ENCODE assay signal across 8 cellular contexts in the genomic region with DNA sequence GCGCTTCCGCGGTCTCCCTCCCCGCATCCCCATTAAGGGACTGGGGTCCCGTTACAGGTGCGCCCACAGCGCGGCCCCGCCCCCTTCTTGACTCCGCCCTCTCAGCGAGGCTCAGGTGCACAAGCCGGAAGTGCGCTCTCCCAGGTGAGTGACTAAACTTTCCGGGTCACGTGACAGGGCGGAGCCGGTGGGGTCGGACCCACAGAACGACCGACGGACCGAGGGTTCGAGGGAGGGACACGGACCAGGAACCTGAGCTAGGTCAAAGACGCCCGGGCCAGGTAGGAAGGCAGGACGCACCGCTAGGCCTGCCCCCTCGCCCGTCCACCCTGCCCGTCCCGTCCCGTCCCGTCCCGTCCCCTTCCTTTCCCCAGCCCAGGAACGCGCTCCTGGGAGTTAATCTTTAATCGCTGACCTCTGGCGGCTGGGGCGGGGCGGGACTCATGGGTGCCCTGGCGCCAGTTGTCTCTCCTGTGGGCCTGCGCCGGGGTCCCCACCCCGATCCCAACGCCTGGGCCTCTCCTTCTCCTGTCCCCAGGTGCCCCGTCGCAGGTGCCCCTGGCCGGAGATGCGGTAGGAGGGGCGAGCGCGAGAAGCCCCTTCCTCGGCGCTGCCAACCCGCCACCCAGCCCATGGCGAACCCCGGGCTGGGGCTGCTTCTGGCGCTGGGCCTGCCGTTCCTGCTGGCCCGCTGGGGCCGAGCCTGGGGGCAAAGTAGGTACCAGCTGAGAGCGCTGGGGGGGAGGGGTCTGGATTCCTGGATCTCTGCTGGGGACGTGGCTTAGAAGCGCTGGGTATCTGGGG. TPM values are rescaled to one million over a fixed set of nuclear protein-coding genes. Genes with fewer than 3 reads are reported as not detected.
A peak's percentile ranks its signal among the peaks of the same experiment; 100 is the strongest.
DNase-seq lines count a peak whose midpoint lies in the region; ATAC-seq, FAIRE-seq and TF ChIP-seq lines count a peak whose summit lies in the region.

A gene with protein sequence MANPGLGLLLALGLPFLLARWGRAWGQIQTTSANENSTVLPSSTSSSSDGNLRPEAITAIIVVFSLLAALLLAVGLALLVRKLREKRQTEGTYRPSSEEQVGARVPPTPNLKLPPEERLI (plus strand): TSS at position 202 of the 804 bp plus-strand sequence. CDS start 431 bp downstream, at position 633.

- H3K9me3 ChIP-seq in lower lobe of right lung, result no peaks in the 10 kb centered on the region

- no peaks in the 10 kb centered on the region for H3K9me3 Mint-ChIP-seq in activated naive CD4-positive, alpha-beta T cell treated with anti-CD3 and anti-CD28 coated beads, Interleukin-2, amount 50 U/mL, for 72 hours

- ATAC-seq in activated naive CD4-positive, alpha-beta T cell treated with anti-CD3 and anti-CD28 coated beads, Interleukin-2, amount 50 U/mL, for 72 hours, result no peak
- ATAC-seq in lower lobe of right lung, result peak; percentile 71 to 73
- no peak for ATAC-seq in HG03521 (IDR thresholded peaks at IDR 0.05; ENCODE audit: unreplicated experiment)
- ATAC-seq in HG03135 (IDR thresholded peaks at IDR 0.05; ENCODE audit: unreplicated experiment), result no peak

- peaks cover 0 to 12% of the 10 kb centered on the region in 2 donors for H3K36me3 Mint-ChIP-seq in activated naive CD4-positive, alpha-beta T cell treated with anti-CD3 and anti-CD28 coated beads, Interleukin-2, amount 50 U/mL, for 72 hours

- TF ChIP-seq CTCF in lower lobe of right lung (IDR thresholded peaks at IDR 0.05), result no peak

- peak within 1 kb of the TSS; percentile 59 for H3K4me3 ChIP-seq in lower lobe of right lung

- H3K36me3 ChIP-seq in lower lobe of right lung, result peaks cover 16% of the 10 kb centered on the region

- H3K4me1 ChIP-seq in lower lobe of right lung, result peaks cover 7% of the 10 kb centered on the region

- H3K27ac Mint-ChIP-seq in activated naive CD4-positive, alpha-beta T cell treated with anti-CD3 and anti-CD28 coated beads, Interleukin-2, amount 50 U/mL, for 72 hours, result peak within 1 kb of the TSS in 1 of 2 donors; percentile 85

- peaks cover 14% of the 10 kb centered on the region for H3K27me3 ChIP-seq in lower lobe of right lung (ENCODE audit: low read depth)

- DNase-seq in activated naive CD4-positive, alpha-beta T cell treated with Interleukin-2 at 50 U/mL for 16 hours, result peak; percentile 37
- DNase-seq in activated naive CD4-positive, alpha-beta T cell treated with anti-CD3 and anti-CD28 coated beads, Interleukin-2, amount 50 U/mL, for 72 hours (ENCODE audit: low spot score in 2 of 2), result no peak
- peak; percentile 58 for DNase-seq in activated naive CD4-positive, alpha-beta T cell treated with anti-CD3 and anti-CD28 coated beads, Interleukin-2, amount 50 U/mL, for 16 hours
- DNase-seq in lower lobe of right lung (peak; percentile 93), GM19239 (ENCODE audit: insufficient read length, low spot score) (no peak), SHP77 treated with DMSO at 0.1 percent for 48 hours (lab: John Stamatoyannopoulos, UW) (no peak)

- FAIRE-seq in GM19239 (lab: Jason Lieb, UNC), result no peak

- intact Hi-C loops in lower lobe of right lung (cut with DNase I), result no loop called here

- peak within 1 kb of the TSS; percentile 80 for H3K27ac ChIP-seq in lower lobe of right lung

RNA-seq across cellular contexts. Expression of the gene that starts here (rescaled TPM):
- total RNA-seq in activated naive CD4-positive, alpha-beta T cell treated with anti-CD3 and anti-CD28 coated beads, Interleukin-2, amount 50 U/mL, for 72 hours, result 1 to 10 TPM in 1 of 2 donors, under 1 TPM in 1; 0.59 to 2.6 TPM
- total RNA-seq in lower lobe of right lung, result 36.3 TPM

Comparison
In these comparisons a context has a peak if more than half of its experiments do, and no peak if none do; other contexts are left out.
1. RNA of the gene that starts here (total RNA-seq): 36.3 TPM in lower lobe of right lung (single experiment); 0.59 to 2.6 TPM in activated naive CD4-positive, alpha-beta T cell treated with anti-CD3 and anti-CD28 coated beads, Interleukin-2, amount 50 U/mL, for 72 hours; every median in the first group is over 10 times any median in the second.
2. DNase-seq: peak in activated naive CD4-positive, alpha-beta T cell treated with Interleukin-2 at 50 U/mL for 16 hours (single experiment), activated naive CD4-positive, alpha-beta T cell treated with anti-CD3 and anti-CD28 coated beads, Interleukin-2, amount 50 U/mL, for 16 hours (single experiment) and lower lobe of right lung (single experiment); none in activated naive CD4-positive, alpha-beta T cell treated with anti-CD3 and anti-CD28 coated beads, Interleukin-2, amount 50 U/mL, for 72 hours (0 of 2), GM19239 (single experiment) and SHP77 treated with DMSO at 0.1 percent for 48 hours (single experiment).
3. ATAC-seq: peak in lower lobe of right lung (2 of 2); none in activated naive CD4-positive, alpha-beta T cell treated with anti-CD3 and anti-CD28 coated beads, Interleukin-2, amount 50 U/mL, for 72 hours (0 of 2), HG03521 (single experiment) and HG03135 (single experiment).